10 cellular contexts compared by ENCODE assay signal in genomic region chr15:78065284-78065872, GRCh38. TPM values are rescaled to one million over a fixed set of nuclear protein-coding genes. Genes with fewer than 3 reads are reported as not detected.
DNase-seq lines count a peak whose midpoint lies in the region; ATAC-seq and TF ChIP-seq lines count a peak whose summit lies in the region.
"Had no signal": no experiment of that assay in that cellular context is flagged by ENCODE, and none has a peak within 500 bp of the region (broad histone marks: within the 10 kb centered on the region; RNA-seq: fewer than 3 reads in every experiment).

No MANE protein-coding gene starts in this region.

- no peak for ATAC-seq in WTC11

- no peaks in the 10 kb centered on the region for H3K27me3 Mint-ChIP-seq in WTC11 (ENCODE audit: low read depth)

- no peak for TF ChIP-seq POLR2A in erythroblast (IDR thresholded peaks at IDR 0.05; ENCODE audit: low read length)

- CTCF ChIA-PET in WTC11 (lab: Charles Lee) = interaction anchor here (1.3 kb wide), 1 partner anchor 65 kb away, joined by 3 read pairs; no protein-coding TSS in a partner anchor

- peak; percentile 51 for DNase-seq in activated CD8-positive, alpha-beta memory T cell treated with anti-CD3 and anti-CD28 coated beads, Interleukin-2, amount 50 U/mL, for 48 hours
- DNase-seq in activated CD8-positive, alpha-beta memory T cell treated with anti-CD3 and anti-CD28 coated beads, Interleukin-2, amount 50 U/mL, for 4 hours = no peak
- DNase-seq in WTC11 (ENCODE audit: low spot score) = peak; percentile 5
- DNase-seq in left ventricle myocardium inferior = peak; percentile 55
- no peak for DNase-seq in activated effector memory CD4-positive, alpha-beta T cell treated with Interleukin-2 at 50 U/mL for 16 hours
- no peak for DNase-seq in erythroblast (lab: John Stamatoyannopoulos, UW)
- DNase-seq in DMS153 treated with DMSO at 0.1 percent for 48 hours (lab: John Stamatoyannopoulos, UW; ENCODE audit: unreplicated experiment) = no peak
- DNase-seq: activated T-cell treated with anti-CD3 and anti-CD28 coated beads, Interleukin-2, amount 50 U/mL, for 4 hours; DND-41 had no signal

- intact Hi-C loops in left ventricle myocardium inferior (cut with micrococcal nuclease) = no loop called here

- POLR2A ChIA-PET in WTC11 (lab: Charles Lee) = no interaction called here

- H3K27ac ChIP-seq in left ventricle myocardium inferior (replicated peaks) = peak overlapping the region; percentile 85
- H3K27ac ChIP-seq in skeletal muscle tissue (ENCODE audit: low read depth, low read length) = peak overlapping the region; percentile 78

- H3K9ac ChIP-seq in skeletal muscle tissue (ENCODE audit: low read depth in 1 of 3, low read length in 3 of 3) = no peak overlapping the region

- H3K4me1 ChIP-seq in left ventricle myocardium inferior = peaks cover 96% of the 10 kb centered on the region
- peaks cover 69 to 81% (median 73%) of the 10 kb centered on the region in 3 donors for H3K4me1 ChIP-seq in skeletal muscle tissue (ENCODE audit: control insufficient read depth in 3 of 3, insufficient read depth in 3 of 3, low read length in 3 of 3)

- peaks cover 7% of the 10 kb centered on the region for H3K4me1 Mint-ChIP-seq in WTC11

- H3K27ac Mint-ChIP-seq in WTC11 = no peak overlapping the region; the same call in 1 of the 2 replicates

- H3K4me3 Mint-ChIP-seq in WTC11 = no peak overlapping the region
- H3K4me3 Mint-ChIP-seq: activated T-cell treated with anti-CD3 and anti-CD28 coated beads, Interleukin-2, amount 50 U/mL, for 4 hours had no signal

- H3K9me3 Mint-ChIP-seq in WTC11 = no peaks in the 10 kb centered on the region
- H3K9me3 Mint-ChIP-seq: activated T-cell treated with anti-CD3 and anti-CD28 coated beads, Interleukin-2, amount 50 U/mL, for 4 hours had no signal

- H3K36me3 ChIP-seq in left ventricle myocardium inferior (no peaks in the 10 kb centered on the region), skeletal muscle tissue (ENCODE audit: control insufficient read depth in 3 of 3, insufficient read depth in 3 of 3, low read length in 3 of 3) (no peaks in the 10 kb centered on the region)

- TF ChIP-seq CTCF in WTC11 (IDR thresholded peaks at IDR 0.05) (no peak), left ventricle myocardium inferior (IDR thresholded peaks at IDR 0.05; ENCODE audit: borderline replicate concordance) (no peak)

- H3K9me3 ChIP-seq in left ventricle myocardium inferior (replicated peaks) = no peaks in the 10 kb centered on the region
- H3K9me3 ChIP-seq in skeletal muscle tissue (ENCODE audit: control insufficient read depth in 3 of 3, low read length in 3 of 3) = no peaks in the 10 kb centered on the region

- no peak overlapping the region for H3K4me3 ChIP-seq in left ventricle myocardium inferior
- peak overlapping the region in 1 of 3 donors; percentile 40 for H3K4me3 ChIP-seq in skeletal muscle tissue (ENCODE audit: low read length in 3 of 3)

- H3K36me3 Mint-ChIP-seq in WTC11 = no peaks in the 10 kb centered on the region

- no peaks in the 10 kb centered on the region for H3K27me3 ChIP-seq in left ventricle myocardium inferior (ENCODE audit: low read depth)
- no peaks in the 10 kb centered on the region for H3K27me3 ChIP-seq in skeletal muscle tissue (ENCODE audit: control insufficient read depth in 3 of 3, insufficient read depth in 3 of 3, low read length in 3 of 3)

TF ChIP-seq in WTC11, 78 proteins besides CTCF, POLR2A, EP300 and RAD21:
- no peak for TF ChIP-seq ZNF219 (CRISPR knock-in tag; IDR thresholded peaks at IDR 0.05; ENCODE audit: borderline replicate concordance)
- TF ChIP-seq GABPB1 (CRISPR knock-in tag; IDR thresholded peaks at IDR 0.05) = peak; percentile 83
- TF ChIP-seq ARID4B (CRISPR knock-in tag; IDR thresholded peaks at IDR 0.05; ENCODE audit: borderline replicate concordance) = no peak
- TF ChIP-seq ZNF317 (CRISPR knock-in tag; IDR thresholded peaks at IDR 0.05; ENCODE audit: borderline replicate concordance, low read depth) = no peak

RNA-seq across cellular contexts. Expression of gene TBC1D2B, which starts 12.1 kb away (rescaled TPM):
- total RNA-seq in WTC11 (2021) (15.2 to 18.3 TPM (median 16.8 TPM) in 3 replicates), left ventricle myocardium inferior (11.7 TPM), skeletal muscle tissue (30.3 TPM)

RNA-seq across cellular contexts. Expression of gene SH2D7, which starts 27.0 kb away (rescaled TPM):
- total RNA-seq in WTC11 (2021) = not detected in 3 replicates
- total RNA-seq in left ventricle myocardium inferior = not detected
- total RNA-seq in skeletal muscle tissue = not detected
- total RNA-seq: activated T-cell treated with anti-CD3 and anti-CD28 coated beads, Interleukin-2, amount 50 U/mL, for 4 hours had no signal

Comparison
In these comparisons a context has a peak if more than half of its experiments do, and no peak if none do; other contexts are left out.
1. DNase-seq: peak in activated CD8-positive, alpha-beta memory T cell treated with anti-CD3 and anti-CD28 coated beads, Interleukin-2, amount 50 U/mL, for 48 hours (single experiment), WTC11 (single experiment) and left ventricle myocardium inferior (single experiment); none in activated CD8-positive, alpha-beta memory T cell treated with anti-CD3 and anti-CD28 coated beads, Interleukin-2, amount 50 U/mL, for 4 hours (single experiment), activated effector memory CD4-positive, alpha-beta T cell treated with Interleukin-2 at 50 U/mL for 16 hours (single experiment), erythroblast (0 of 2) and DMS153 treated with DMSO at 0.1 percent for 48 hours (single experiment).